22 cellular contexts compared by ENCODE assay signal in the genomic region with DNA sequence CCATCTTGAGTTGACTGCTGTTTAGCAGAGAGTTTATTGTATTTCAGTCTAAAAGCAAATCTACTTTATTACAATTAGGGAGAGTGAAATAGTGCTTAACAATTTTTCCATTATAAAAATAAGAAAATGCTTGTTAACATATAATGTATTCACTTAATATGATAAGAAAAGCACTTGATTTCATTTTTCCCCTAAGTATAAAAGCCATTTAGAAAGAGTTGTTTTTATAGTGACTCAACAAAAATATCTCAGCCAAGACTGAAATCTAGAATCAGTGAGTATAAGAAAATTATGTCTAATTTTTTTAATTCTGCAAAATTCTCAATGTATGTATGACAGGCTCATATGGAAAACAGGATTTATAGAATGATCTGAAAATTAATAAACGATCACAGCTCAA.
"Had no signal": no experiment of that assay in that cellular context is flagged by ENCODE, and none has a peak within 500 bp of the region (broad histone marks: within the 10 kb centered on the region; RNA-seq: fewer than 3 reads in every experiment).

No MANE protein-coding gene starts in this region.

- DNase-seq: activated T-cell treated with anti-CD3 and anti-CD28 coated beads, Interleukin-2, amount 50 U/mL, for 24 hours; adrenal gland; dermis blood vessel endothelial cell; effector memory CD4-positive, alpha-beta T cell; lower lobe of right lung; right lobe of liver; stimulated activated CD4-positive, alpha-beta T cell treated with anti-CD3 and anti-CD28 coated beads, Interleukin-2, amount 100 ng/mL, for 24 hours; stomach; T-helper 1 cell; T-helper 9 cell had no signal

- H3K36me3 ChIP-seq: adrenal gland, ascending aorta, lower lobe of right lung, neutrophil, right lobe of liver, stomach, suprapubic skin, tibial nerve had no signal

- H3K9me3 ChIP-seq: adrenal gland, ascending aorta, lower lobe of right lung, neutrophil, right lobe of liver, suprapubic skin had no signal

- H3K27me3 ChIP-seq: adrenal gland, ascending aorta, neutrophil, right lobe of liver, stomach, suprapubic skin, tibial nerve had no signal

- H3K4me1 ChIP-seq: adrenal gland, ascending aorta, lower lobe of right lung, right lobe of liver, stomach, suprapubic skin had no signal

- ATAC-seq: activated naive CD4-positive, alpha-beta T cell treated with anti-CD3 and anti-CD28 coated beads, Interleukin-2, amount 50 U/mL, for 72 hours; activated T-helper 17 cell treated with anti-CD3 and anti-CD28 coated beads, Interleukin-2, amount 50 U/mL, for 72 hours; esophagus mucosa; left lobe of liver; lower lobe of right lung; natural killer cell treated with Interleukin-12 subunit alpha and Interleukin-12 subunit beta and Interleukin-15 and Interleukin-18, amount 100 ng/mL, for 72 hours; right lobe of liver; stimulated activated effector memory CD8-positive, alpha-beta T cell treated with anti-CD3 and anti-CD28 coated beads, Interleukin-12 subunit alpha, Interleukin-12 subunit beta, amount 100 ng/mL, for 72 hours; WTC11 had no signal

- H3K4me3 ChIP-seq: adrenal gland, ascending aorta, lower lobe of right lung, right lobe of liver, skin epidermis, stomach, suprapubic skin, tibial nerve had no signal

- H3K27ac ChIP-seq: adrenal gland, ascending aorta, lower lobe of right lung, neutrophil, right lobe of liver, skin epidermis, stomach, suprapubic skin had no signal
